ENCODE assay signal across 21 cellular contexts in the genomic region with DNA sequence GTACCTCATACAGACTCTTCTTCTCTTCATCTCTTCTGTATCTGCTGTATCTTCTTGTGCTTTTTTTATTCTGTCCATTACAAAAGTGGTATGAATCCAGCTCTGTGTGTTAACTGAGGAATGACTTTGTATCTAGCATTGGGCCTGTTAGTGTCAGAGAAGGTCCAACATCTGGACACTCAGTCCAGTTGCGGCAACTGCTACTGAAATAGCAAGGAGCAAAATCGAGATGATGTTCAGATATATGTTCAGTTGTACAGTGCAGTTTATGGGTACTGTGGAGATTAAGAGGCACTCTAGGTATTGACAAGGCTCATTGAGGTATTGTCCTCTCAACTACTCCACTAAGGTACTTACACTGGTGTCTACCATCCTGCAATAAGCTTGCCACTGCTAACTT.
"Had no signal": no experiment of that assay in that cellular context is flagged by ENCODE, and none has a peak within 500 bp of the region (broad histone marks: within the 10 kb centered on the region; RNA-seq: fewer than 3 reads in every experiment).

No MANE protein-coding gene starts in this region.

- DNase-seq: dermis blood vessel endothelial cell; dorsolateral prefrontal cortex; effector CD4-positive, alpha-beta T cell; effector memory CD4-positive, alpha-beta T cell; foreskin keratinocyte; heart left ventricle; hippocampal formation; left cardiac atrium; left lung; left ventricle myocardium superior; lower lobe of right lung; mesenchymal stem cell; mucosa of descending colon had no signal

- FAIRE-seq: colon, endothelial cell of umbilical vein, frontal cortex, islet of Langerhans, keratinocyte had no signal

- H3K9me3 ChIP-seq: esophagus muscularis mucosa, lower lobe of right lung, mucosa of descending colon had no signal

- H3K36me3 ChIP-seq: gastroesophageal sphincter, left lung, lower lobe of right lung had no signal

- H3K27ac ChIP-seq: coronary artery, dorsolateral prefrontal cortex, esophagus muscularis mucosa, foreskin keratinocyte, gastroesophageal sphincter, heart left ventricle, left lung, lower lobe of right lung had no signal

- ATAC-seq: foreskin keratinocyte, gastroesophageal sphincter, left cardiac atrium, left lung, left ventricle myocardium superior, lower lobe of right lung, mucosa of descending colon had no signal

- H3K4me1 ChIP-seq: foreskin keratinocyte had no signal

- H3K27me3 ChIP-seq: dorsolateral prefrontal cortex, esophagus muscularis mucosa, foreskin keratinocyte, gastroesophageal sphincter, heart left ventricle, left lung had no signal

- H3K4me3 ChIP-seq: coronary artery, dorsolateral prefrontal cortex, esophagus muscularis mucosa, gastroesophageal sphincter, heart left ventricle, left lung, lower lobe of right lung, mucosa of descending colon had no signal
